In the genomic region with DNA sequence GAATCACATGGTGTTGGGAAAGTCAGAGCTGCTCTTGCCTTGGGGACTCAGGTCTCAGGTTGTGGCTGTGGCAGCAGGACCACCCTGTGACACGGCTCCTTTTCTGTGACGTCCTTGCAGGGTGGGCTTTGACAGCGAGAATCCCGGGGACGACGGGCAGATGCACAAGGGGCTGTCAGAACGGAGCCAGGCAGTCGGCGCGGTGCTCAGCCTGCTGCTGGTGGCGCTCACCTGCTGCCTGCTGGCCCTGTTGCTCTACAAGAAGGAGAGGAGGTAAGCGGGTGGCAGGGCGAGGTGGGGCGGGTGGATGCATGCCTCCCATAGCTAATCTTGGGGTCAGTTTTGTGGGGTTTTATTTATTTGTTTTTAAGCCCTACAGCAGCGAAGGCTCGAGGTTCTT, we compare ENCODE assay signal across 1 cellular context.
TF ChIP-seq lines count a peak whose summit lies in the region.

No MANE protein-coding gene starts in this region.

TF ChIP-seq in K562, 482 proteins besides CTCF, POLR2A, EP300 and RAD21 (continued from another document):
- TF ChIP-seq, protein P1, sequence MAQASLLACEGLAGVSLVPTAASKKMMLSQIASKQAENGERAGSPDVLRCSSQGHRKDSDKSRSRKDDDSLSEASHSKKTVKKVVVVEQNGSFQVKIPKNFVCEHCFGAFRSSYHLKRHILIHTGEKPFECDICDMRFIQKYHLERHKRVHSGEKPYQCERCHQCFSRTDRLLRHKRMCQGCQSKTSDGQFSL (CRISPR knock-in tag; IDR thresholded peaks at IDR 0.05), result no peak
- TF ChIP-seq, protein P1 (tag; IDR thresholded peaks at IDR 0.05), result no peak
- TF ChIP-seq FOXJ3 (CRISPR knock-in tag; IDR thresholded peaks at IDR 0.05), result no peak
